In the genomic region with DNA sequence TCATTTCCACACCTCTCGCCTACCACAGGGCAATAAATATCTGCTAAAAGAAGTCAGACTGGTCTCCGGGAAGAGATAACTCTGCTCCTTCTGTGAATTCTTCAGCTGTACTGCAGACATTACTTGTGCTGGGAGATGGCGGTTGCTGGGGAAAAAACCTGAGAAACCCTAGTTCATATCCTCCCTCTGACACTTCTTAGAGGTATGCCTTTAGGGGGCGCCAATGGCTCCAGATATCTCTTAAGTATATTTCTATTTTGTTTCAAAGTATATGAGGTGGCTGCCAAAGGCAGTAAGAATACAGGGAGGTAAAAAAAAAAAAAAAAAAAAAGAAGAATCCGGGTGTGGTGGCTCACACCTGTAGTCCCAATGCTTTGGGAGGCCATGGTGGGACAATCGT, we compare ENCODE assay signal across 8 cellular contexts.
A peak's percentile ranks its signal among the peaks of the same experiment; 100 is the strongest.
DNase-seq lines count a peak whose midpoint lies in the region; ATAC-seq and TF ChIP-seq lines count a peak whose summit lies in the region.

No MANE protein-coding gene starts in this region.

- no peak overlapping the region for H3K4me3 Mint-ChIP-seq in activated CD4-positive, alpha-beta T cell treated with anti-CD3 and anti-CD28 coated beads, Interleukin-2, amount 10 ng/mL, durations not matched to agents 7 days and 5 days
- H3K4me3 Mint-ChIP-seq in osteocyte (ENCODE audit: unreplicated experiment): no peak overlapping the region

- TF ChIP-seq CTCF in astrocyte of the spinal cord (IDR thresholded peaks at IDR 0.05; ENCODE audit: low read depth, low read length) (peak; percentile 37), osteocyte (IDR thresholded peaks at IDR 0.05) (peak; percentile 30)

- H3K4me3 ChIP-seq in Jurkat, Clone E6-1 (ENCODE audit: low read length): no peak overlapping the region
- no peak overlapping the region for H3K4me3 ChIP-seq in astrocyte of the spinal cord (ENCODE audit: low read depth, low read length)

- no peaks in the 10 kb centered on the region for H3K4me1 Mint-ChIP-seq in activated CD4-positive, alpha-beta T cell treated with anti-CD3 and anti-CD28 coated beads, Interleukin-2, amount 10 ng/mL, durations not matched to agents 7 days and 5 days
- peaks cover 5% of the 10 kb centered on the region for H3K4me1 Mint-ChIP-seq in osteocyte (ENCODE audit: unreplicated experiment)

- peak; percentile 32 for DNase-seq in activated CD4-positive, alpha-beta T cell treated with anti-CD3 and anti-CD28 coated beads, Interleukin-2, amount 10 ng/mL, durations not matched to agents 7 days and 5 days
- no peak for DNase-seq in activated CD4-positive, alpha-beta T cell treated with anti-CD3 and anti-CD28 coated beads for 4 hours
- DNase-seq in Jurkat, Clone E6-1 (ENCODE audit: low read depth, low spot score): peak; percentile 36
- DNase-seq in astrocyte of the spinal cord (ENCODE audit: low read depth, low spot score) (no peak), osteocyte (ENCODE audit: extremely low spot score, unreplicated experiment) (no peak), NCI-H187 (lab: John Stamatoyannopoulos, UW) (no peak), GM19238 (ENCODE audit: insufficient read length, low spot score) (no peak)

- no peak overlapping the region for H3K27ac Mint-ChIP-seq in activated CD4-positive, alpha-beta T cell treated with anti-CD3 and anti-CD28 coated beads, Interleukin-2, amount 10 ng/mL, durations not matched to agents 7 days and 5 days
- H3K27ac Mint-ChIP-seq in osteocyte (ENCODE audit: unreplicated experiment): no peak overlapping the region

- no peak for ATAC-seq in HG02588 (IDR thresholded peaks at IDR 0.05; ENCODE audit: unreplicated experiment)

- H3K27me3 Mint-ChIP-seq in activated CD4-positive, alpha-beta T cell treated with anti-CD3 and anti-CD28 coated beads, Interleukin-2, amount 10 ng/mL, durations not matched to agents 7 days and 5 days: no peaks in the 10 kb centered on the region
- H3K27me3 Mint-ChIP-seq in osteocyte (ENCODE audit: unreplicated experiment): no peaks in the 10 kb centered on the region

- POLR2A ChIA-PET in activated CD4-positive, alpha-beta T cell treated with anti-CD3 and anti-CD28 coated beads, Interleukin-2, amount 10 ng/mL, durations not matched to agents 7 days and 5 days (lab: Charles Lee): no interaction called here

- CTCF ChIA-PET in activated CD4-positive, alpha-beta T cell treated with anti-CD3 and anti-CD28 coated beads, Interleukin-2, amount 10 ng/mL, durations not matched to agents 7 days and 5 days (lab: Charles Lee): no interaction called here

- H3K9me3 Mint-ChIP-seq in activated CD4-positive, alpha-beta T cell treated with anti-CD3 and anti-CD28 coated beads, Interleukin-2, amount 10 ng/mL, durations not matched to agents 7 days and 5 days: no peaks in the 10 kb centered on the region
- no peaks in the 10 kb centered on the region for H3K9me3 Mint-ChIP-seq in osteocyte (ENCODE audit: unreplicated experiment)

- in situ Hi-C loops in astrocyte of the spinal cord (cut with HindIII; ENCODE audit: low sequenced_read_pairs): no loop called here

- H3K36me3 Mint-ChIP-seq in activated CD4-positive, alpha-beta T cell treated with anti-CD3 and anti-CD28 coated beads, Interleukin-2, amount 10 ng/mL, durations not matched to agents 7 days and 5 days (ENCODE audit: low read depth): no peaks in the 10 kb centered on the region
- no peaks in the 10 kb centered on the region for H3K36me3 Mint-ChIP-seq in osteocyte (ENCODE audit: unreplicated experiment)

Comparison
In these comparisons a context has a peak if more than half of its experiments do, and no peak if none do; other contexts are left out.
1. DNase-seq: peak in activated CD4-positive, alpha-beta T cell treated with anti-CD3 and anti-CD28 coated beads, Interleukin-2, amount 10 ng/mL, durations not matched to agents 7 days and 5 days (single experiment) and Jurkat, Clone E6-1 (single experiment); none in activated CD4-positive, alpha-beta T cell treated with anti-CD3 and anti-CD28 coated beads for 4 hours (0 of 2), astrocyte of the spinal cord (single experiment), osteocyte (single experiment), NCI-H187 (0 of 2) and GM19238 (single experiment).